11 cellular contexts compared by ENCODE assay signal in genomic region chr20:50516180-50516934, GRCh38. TPM values are rescaled to one million over a fixed set of nuclear protein-coding genes. Genes with fewer than 3 reads are reported as not detected.
A peak's percentile ranks its signal among the peaks of the same experiment; 100 is the strongest.
DNase-seq lines count a peak whose midpoint lies in the region; ATAC-seq and TF ChIP-seq lines count a peak whose summit lies in the region.
"Had no signal": no experiment of that assay in that cellular context is flagged by ENCODE, and none has a peak within 500 bp of the region (broad histone marks: within the 10 kb centered on the region; RNA-seq: fewer than 3 reads in every experiment).

No MANE protein-coding gene starts in this region.

- H3K4me3 ChIP-seq in stomach: no peak overlapping the region
- H3K4me3 ChIP-seq: A549, cardiac muscle cell had no signal

- peak; percentile 65 for ATAC-seq in HG03175 (IDR thresholded peaks at IDR 0.05; ENCODE audit: unreplicated experiment)
- ATAC-seq in activated B cell treated with CpG ODN at 0.5 μM for 24 hours (ENCODE audit: low read depth): peak; percentile 78
- ATAC-seq: A549 had no signal

- no peak for TF ChIP-seq CTCF in activated B cell treated with CpG ODN at 0.5 μM for 24 hours (IDR thresholded peaks at IDR 0.05)
- no peak for TF ChIP-seq CTCF in stomach (IDR thresholded peaks at IDR 0.05)

- H3K27me3 ChIP-seq in stomach: no peaks in the 10 kb centered on the region
- H3K27me3 ChIP-seq: cardiac muscle cell had no signal

- WGBS in stomach, 5 donors: 76 to 79% (median 78%) methylated on average over 5 of the region's 5 CpGs

- intact Hi-C loops in activated CD4-positive, alpha-beta T cell treated with anti-CD3 and anti-CD28 coated beads, Interleukin-2, amount 10 ng/mL, durations not matched to agents 24 days and 14 days (cut with micrococcal nuclease): loop anchor here (10.0 kb wide), 1 partner anchor 218 kb away; the partner anchor contains the start of gene PARD6B
- intact Hi-C loops in activated B cell treated with CpG ODN at 0.5 μM for 24 hours (cut with micrococcal nuclease): loop anchor here (1.0 to 10.0 kb wide), 6 partner anchors 12 to 1242 kb away; partner anchors contain the start of gene ZNFX1
- intact Hi-C loops in stomach (cut with DNase I; ENCODE audit: low total_unique reads): no loop called here

- H3K9me3 Mint-ChIP-seq in activated CD4-positive, alpha-beta T cell treated with anti-CD3 and anti-CD28 coated beads, Interleukin-2, amount 10 ng/mL, durations not matched to agents 24 days and 14 days: no peaks in the 10 kb centered on the region
- H3K9me3 Mint-ChIP-seq in activated B cell treated with CpG ODN at 0.5 μM for 24 hours: no peaks in the 10 kb centered on the region

- peak overlapping the region; percentile 94 for H3K27ac Mint-ChIP-seq in activated CD4-positive, alpha-beta T cell treated with anti-CD3 and anti-CD28 coated beads, Interleukin-2, amount 10 ng/mL, durations not matched to agents 24 days and 14 days
- H3K27ac Mint-ChIP-seq in activated B cell treated with CpG ODN at 0.5 μM for 24 hours: peak overlapping the region; percentile 96
- H3K27ac Mint-ChIP-seq: progenitor cell of endocrine pancreas had no signal

- H3K4me1 ChIP-seq in stomach: peaks cover 57 to 100% (median 76%) of the 10 kb centered on the region in 4 donors

- H3K4me3 Mint-ChIP-seq in activated CD4-positive, alpha-beta T cell treated with anti-CD3 and anti-CD28 coated beads, Interleukin-2, amount 10 ng/mL, durations not matched to agents 24 days and 14 days: peak overlapping the region; percentile 85
- H3K4me3 Mint-ChIP-seq in activated B cell treated with CpG ODN at 0.5 μM for 24 hours: peak overlapping the region; percentile 90

- H3K9me3 ChIP-seq in stomach: no peaks in the 10 kb centered on the region
- H3K9me3 ChIP-seq: A549 had no signal

- peaks cover 36% of the 10 kb centered on the region for H3K36me3 Mint-ChIP-seq in activated CD4-positive, alpha-beta T cell treated with anti-CD3 and anti-CD28 coated beads, Interleukin-2, amount 10 ng/mL, durations not matched to agents 24 days and 14 days (ENCODE audit: low read depth)
- H3K36me3 Mint-ChIP-seq in activated B cell treated with CpG ODN at 0.5 μM for 24 hours (ENCODE audit: low read depth): peaks cover 73% of the 10 kb centered on the region

- peaks cover 79% of the 10 kb centered on the region for H3K4me1 Mint-ChIP-seq in activated CD4-positive, alpha-beta T cell treated with anti-CD3 and anti-CD28 coated beads, Interleukin-2, amount 10 ng/mL, durations not matched to agents 24 days and 14 days
- H3K4me1 Mint-ChIP-seq in activated B cell treated with CpG ODN at 0.5 μM for 24 hours: peaks cover 95% of the 10 kb centered on the region

- H3K27ac ChIP-seq in stomach: peak overlapping the region in 4 of 5 donors; percentile 13 to 81 (median 66)
- H3K27ac ChIP-seq: A549, cardiac muscle cell had no signal

- CTCF ChIA-PET in activated B cell treated with CpG ODN at 0.5 μM for 24 hours (lab: Charles Lee): interaction anchor here (1.0 to 3.6 kb wide), 9 partner anchors 9 to 54 kb away, joined by 3 to 22 read pairs (median 5); no protein-coding TSS in a partner anchor

- POLR2A ChIA-PET in activated B cell treated with CpG ODN at 0.5 μM for 24 hours (lab: Charles Lee): interaction anchor here (0.5 to 36.7 kb wide), 11 partner anchors 9 to 72 kb away, joined by 3 to 1679 read pairs (median 6); no protein-coding TSS in a partner anchor

- no peaks in the 10 kb centered on the region for H3K36me3 ChIP-seq in stomach
- H3K36me3 ChIP-seq: cardiac muscle cell had no signal

- no peak for TF ChIP-seq EP300 in stomach (IDR thresholded peaks at IDR 0.05)

- H3K27me3 Mint-ChIP-seq in activated CD4-positive, alpha-beta T cell treated with anti-CD3 and anti-CD28 coated beads, Interleukin-2, amount 10 ng/mL, durations not matched to agents 24 days and 14 days: no peaks in the 10 kb centered on the region
- H3K27me3 Mint-ChIP-seq in activated B cell treated with CpG ODN at 0.5 μM for 24 hours: no peaks in the 10 kb centered on the region
- H3K27me3 Mint-ChIP-seq: progenitor cell of endocrine pancreas had no signal

- DNase-seq in activated CD4-positive, alpha-beta T cell treated with anti-CD3 and anti-CD28 coated beads, Interleukin-2, amount 10 ng/mL, durations not matched to agents 24 days and 14 days: peak; percentile 69
- DNase-seq in activated CD4-positive, alpha-beta T cell treated with anti-CD3 and anti-CD28 coated beads for 4 hours: no peak
- no peak for DNase-seq in activated B cell treated with CpG ODN at 0.5 μM for 24 hours
- no peak for DNase-seq in stomach
- no peak for DNase-seq in COR-L47 (lab: John Stamatoyannopoulos, UW)
- no peak for DNase-seq in SW480 (ENCODE audit: low spot score)
- no peak for DNase-seq in medulla oblongata (ENCODE audit: extremely low spot score)

- no peak for TF ChIP-seq POLR2A in stomach (IDR thresholded peaks at IDR 0.05)

RNA-seq across cellular contexts. Expression of gene PTPN1, which starts 6.2 kb away (rescaled TPM):
- total RNA-seq in activated CD4-positive, alpha-beta T cell treated with anti-CD3 and anti-CD28 coated beads, Interleukin-2, amount 10 ng/mL, durations not matched to agents 24 days and 14 days: 61.4 and 62.9 TPM in 2 replicates
- total RNA-seq in activated B cell treated with CpG ODN at 0.5 μM for 24 hours: 212 and 227 TPM in 2 replicates
- 10 to 100 TPM; 13.9 to 26.8 (median 21.7) TPM for total RNA-seq in stomach
- polyA plus RNA-seq in stomach: 10 to 100 TPM; 10.8 to 15.3 (median 13.8) TPM
